1 cellular context compared by ENCODE assay signal in genomic region chr1:167022384-167022783, GRCh38.
TF ChIP-seq lines count a peak whose summit lies in the region.

No MANE protein-coding gene starts in this region.

TF ChIP-seq in GM23338, 12 proteins besides CTCF, POLR2A, EP300 and RAD21:
- TF ChIP-seq STAT1 (IDR thresholded peaks at IDR 0.05; ENCODE audit: unreplicated experiment), result no peak
- TF ChIP-seq JUNB (IDR thresholded peaks at IDR 0.05; ENCODE audit: unreplicated experiment), result no peak
- no peak for TF ChIP-seq CREB1 (CRISPR knock-in tag; IDR thresholded peaks at IDR 0.05; ENCODE audit: low read depth)
- TF ChIP-seq NANOG (IDR thresholded peaks at IDR 0.05; ENCODE audit: borderline replicate concordance), result no peak
TF ChIP-seq in GM23338: peak in this region for 0.
